Comparison of ENCODE assay signal across 8 cellular contexts in genomic region chr12:108850854-108851573, GRCh38. TPM values are rescaled to one million over a fixed set of nuclear protein-coding genes. Genes with fewer than 3 reads are reported as not detected.
DNase-seq lines count a peak whose midpoint lies in the region; ATAC-seq and TF ChIP-seq lines count a peak whose summit lies in the region.

No MANE protein-coding gene starts in this region.

- DNase-seq in LHCN-M2 (ENCODE audit: low read depth), result peak; percentile 87
- DNase-seq in coronary artery (ENCODE audit: low spot score), result no peak
- no peak for DNase-seq in natural killer cell
- DNase-seq in activated naive CD4-positive, alpha-beta T cell treated with Interleukin-2 at 50 U/mL for 16 hours, result no peak
- DNase-seq in NCI-H2029 (lab: John Stamatoyannopoulos, UW), result no peak
- no peak for DNase-seq in HuH-7.5 (ENCODE audit: low spot score)

- peaks cover 49% of the 10 kb centered on the region for H3K36me3 ChIP-seq in ACC112 (ENCODE audit: insufficient read depth, low read length)

- peaks cover 30 to 36% of the 10 kb centered on the region in 2 donors for H3K4me1 Mint-ChIP-seq in natural killer cell

- no peaks in the 10 kb centered on the region for H3K27me3 ChIP-seq in ACC112 (ENCODE audit: insufficient read depth, low read length)

- TF ChIP-seq CTCF in coronary artery (IDR thresholded peaks at IDR 0.05) (no peak), natural killer cell (IDR thresholded peaks at IDR 0.05) (no peak)

- H3K9me3 Mint-ChIP-seq in natural killer cell, result no peaks in the 10 kb centered on the region

- peaks cover 70% of the 10 kb centered on the region for H3K4me1 ChIP-seq in ACC112 (ENCODE audit: control insufficient read depth, insufficient read depth, low read length, unreplicated experiment)

- no peak overlapping the region for H2AFZ ChIP-seq in ACC112 (ENCODE audit: low read length, unreplicated experiment)

- intact Hi-C loops in natural killer cell (cut with micrococcal nuclease), result no loop called here

- peak; percentile 64 for ATAC-seq in GM19397 (IDR thresholded peaks at IDR 0.05; ENCODE audit: unreplicated experiment)
- peak in 2 of 3 donors; percentile 30 to 35 for ATAC-seq in natural killer cell

- no peak overlapping the region for H3K4me3 Mint-ChIP-seq in natural killer cell

- peak overlapping the region; percentile 24 to 49 for H3K27ac Mint-ChIP-seq in natural killer cell

- H3K27me3 Mint-ChIP-seq in natural killer cell (ENCODE audit: low read depth in 2 of 2), result no peaks in the 10 kb centered on the region

- peaks cover 80% of the 10 kb centered on the region for H3K79me2 ChIP-seq in ACC112 (ENCODE audit: control insufficient read depth, insufficient read depth, low read length, unreplicated experiment)

- H3K27ac ChIP-seq in ACC112 (ENCODE audit: low read depth, low read length) (peak overlapping the region; percentile 99), coronary artery (peak overlapping the region; percentile 41 to 74)

- peaks cover 6% of the 10 kb centered on the region for H3K36me3 Mint-ChIP-seq in natural killer cell

- H3K4me3 ChIP-seq in ACC112 (ENCODE audit: low read depth, low read length) (no peak overlapping the region), coronary artery (no peak overlapping the region)

RNA-seq across cellular contexts. Expression of gene SSH1, which starts 6.4 kb away (rescaled TPM):
- total RNA-seq in LHCN-M2 (2014; rRNA removed) (13.9 and 29.4 TPM in 2 replicates), natural killer cell (10 to 100 TPM; 57.4 to 74.1 (median 66.6) TPM)
- 39.9 TPM for polyA plus RNA-seq in LHCN-M2 (2012)

RNA-seq across cellular contexts. Expression of gene DAO, which starts 28.9 kb away (rescaled TPM):
- not detected in 2 replicates for total RNA-seq in LHCN-M2 (2014; rRNA removed)
- not detected for polyA plus RNA-seq in LHCN-M2 (2012)
- not detected for total RNA-seq in natural killer cell
